Comparison of ENCODE assay signal across 11 cellular contexts in genomic region chr10:91613411-91614253, GRCh38. TPM values are rescaled to one million over a fixed set of nuclear protein-coding genes. Genes with fewer than 3 reads are reported as not detected.
DNase-seq lines count a peak whose midpoint lies in the region; ATAC-seq and TF ChIP-seq lines count a peak whose summit lies in the region.
"Had no signal": no experiment of that assay in that cellular context is flagged by ENCODE, and none has a peak within 500 bp of the region (broad histone marks: within the 10 kb centered on the region; RNA-seq: fewer than 3 reads in every experiment).

No MANE protein-coding gene starts in this region.

- H2AFZ ChIP-seq in fibroblast of lung (ENCODE audit: low read length), result no peak overlapping the region

- H3K27me3 ChIP-seq in fibroblast of lung (ENCODE audit: control insufficient read depth, insufficient read depth, low read length), result no peaks in the 10 kb centered on the region

- H3K36me3 ChIP-seq in fibroblast of lung (ENCODE audit: control insufficient read depth, insufficient read depth, low read length), result no peaks in the 10 kb centered on the region

- H3K4me2 ChIP-seq in fibroblast of lung (ENCODE audit: extremely low read depth, insufficient read depth, low read length), result peak overlapping the region; percentile 75

- H3K9me3 ChIP-seq in fibroblast of lung (ENCODE audit: control insufficient read depth, insufficient read depth, low read depth, low read length), result no peaks in the 10 kb centered on the region

- H3K79me2 ChIP-seq in fibroblast of lung (ENCODE audit: control insufficient read depth, insufficient read depth, low read length), result no peaks in the 10 kb centered on the region

- no peak overlapping the region for H3K9ac ChIP-seq in fibroblast of lung (ENCODE audit: insufficient read depth, low read length)

- intact Hi-C loops in sciatic nerve (cut with DNase I), result no loop called here

- no peaks in the 10 kb centered on the region for H4K20me1 ChIP-seq in fibroblast of lung (ENCODE audit: control insufficient read depth, extremely low read depth, insufficient read depth, low read length)

- H3K4me3 ChIP-seq in fibroblast of lung (replicated peaks in 1 of 4; ENCODE audit: control extremely low read depth in 1 of 4, insufficient read depth in 1 of 4, low read depth in 3 of 4, low read length in 4 of 4), result peak overlapping the region in 1 of 4 experiments; percentile 4

- DNase-seq in EL (peak; percentile 98), RPMI7951 (ENCODE audit: low read depth) (peak; percentile 97), fibroblast of lung (ENCODE audit: low read depth in 2 of 2) (peak; percentile 96 to 99), sciatic nerve (ENCODE audit: low spot score) (no peak), NCI-H2196 treated with DMSO at 0.1 percent for 48 hours (lab: John Stamatoyannopoulos, UW; ENCODE audit: unreplicated experiment) (no peak), NCI-H2171 treated with DMSO at 0.1 percent for 48 hours (lab: John Stamatoyannopoulos, UW) (no peak)
- DNase-seq: H9, MV-4-11, T-helper 2 cell had no signal

- no peak for TF ChIP-seq CTCF in fibroblast of lung (conservative IDR thresholded peaks at IDR 0.05 in 1 of 2, IDR thresholded peaks at IDR 0.05 in 1 of 2; ENCODE audit: low read depth in 1 of 2, low read length in 2 of 2)

- H3K4me1 ChIP-seq in fibroblast of lung (ENCODE audit: control insufficient read depth, extremely low read depth, insufficient read depth, low read length), result peaks cover 25% of the 10 kb centered on the region

- H3K27ac ChIP-seq in fibroblast of lung (ENCODE audit: insufficient read depth, low read length), result peak overlapping the region; percentile 82

- peak; percentile 28 for ATAC-seq in sciatic nerve
- ATAC-seq in GM21737 (IDR thresholded peaks at IDR 0.05; ENCODE audit: unreplicated experiment), result no peak
- ATAC-seq in GM19452 (IDR thresholded peaks at IDR 0.05; ENCODE audit: unreplicated experiment), result no peak

RNA-seq across cellular contexts. Expression of gene PPP1R3C, which starts 19.2 kb away (rescaled TPM):
- not detected in 2 replicates for total RNA-seq in RPMI7951 (2014; rRNA removed; shearing (Covaris generic))
- total RNA-seq in fibroblast of lung (94.5 and 125 TPM in 2 replicates), sciatic nerve (10.9 TPM)
- 25.0 and 67.8 TPM in 2 replicates for polyA plus RNA-seq in fibroblast of lung
- polyA plus RNA-seq in fibroblast of lung (2012), result 22.3 and 47.5 TPM in 2 replicates
- 26.6 and 47.5 TPM in 2 replicates for polyA minus RNA-seq in fibroblast of lung (ENCODE audit: low replicate concordance)

Comparison
In these comparisons a context has a peak if more than half of its experiments do, and no peak if none do; other contexts are left out.
1. DNase-seq: peak in EL (single experiment), RPMI7951 (single experiment) and fibroblast of lung (2 of 2); none in sciatic nerve (single experiment), NCI-H2196 treated with DMSO at 0.1 percent for 48 hours (single experiment) and NCI-H2171 treated with DMSO at 0.1 percent for 48 hours (single experiment).
2. RNA of gene PPP1R3C, which starts 19.2 kb away (total RNA-seq): 94.5 to 125 TPM in fibroblast of lung and 10.9 TPM in sciatic nerve (single experiment); not detected in RPMI7951; every median in the first group is over 10 times any median in the second.